Comparison of ENCODE assay signal across 1 cellular context in genomic region chr10:18473424-18474110, GRCh38.
TF ChIP-seq lines count a peak whose summit lies in the region.

No MANE protein-coding gene starts in this region.

TF ChIP-seq in HepG2, 621 proteins besides CTCF, POLR2A, EP300 and RAD21 (continued from another document):
- TF ChIP-seq, protein P1, sequence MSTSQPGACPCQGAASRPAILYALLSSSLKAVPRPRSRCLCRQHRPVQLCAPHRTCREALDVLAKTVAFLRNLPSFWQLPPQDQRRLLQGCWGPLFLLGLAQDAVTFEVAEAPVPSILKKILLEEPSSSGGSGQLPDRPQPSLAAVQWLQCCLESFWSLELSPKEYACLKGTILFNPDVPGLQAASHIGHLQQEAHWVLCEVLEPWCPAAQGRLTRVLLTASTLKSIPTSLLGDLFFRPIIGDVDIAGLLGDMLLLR (CRISPR knock-in tag; IDR thresholded peaks at IDR 0.05) = no peak
- TF ChIP-seq ZNF775 (CRISPR knock-in tag; IDR thresholded peaks at IDR 0.05; ENCODE audit: borderline replicate concordance) = no peak
- no peak for TF ChIP-seq SRY (CRISPR knock-in tag; IDR thresholded peaks at IDR 0.05)
- TF ChIP-seq NR1H2 (CRISPR knock-in tag; IDR thresholded peaks at IDR 0.05; ENCODE audit: borderline replicate concordance, low read depth) = no peak
- TF ChIP-seq TEAD2 (CRISPR knock-in tag; IDR thresholded peaks at IDR 0.05) = no peak
- TF ChIP-seq, protein P2, sequence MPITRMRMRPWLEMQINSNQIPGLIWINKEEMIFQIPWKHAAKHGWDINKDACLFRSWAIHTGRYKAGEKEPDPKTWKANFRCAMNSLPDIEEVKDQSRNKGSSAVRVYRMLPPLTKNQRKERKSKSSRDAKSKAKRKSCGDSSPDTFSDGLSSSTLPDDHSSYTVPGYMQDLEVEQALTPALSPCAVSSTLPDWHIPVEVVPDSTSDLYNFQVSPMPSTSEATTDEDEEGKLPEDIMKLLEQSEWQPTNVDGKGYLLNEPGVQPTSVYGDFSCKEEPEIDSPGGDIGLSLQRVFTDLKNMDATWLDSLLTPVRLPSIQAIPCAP (CRISPR knock-in tag; IDR thresholded peaks at IDR 0.05; ENCODE audit: low read depth) = no peak
- no peak for TF ChIP-seq GPN1 (CRISPR knock-in tag; IDR thresholded peaks at IDR 0.05; ENCODE audit: borderline replicate concordance)
- no peak for TF ChIP-seq ZNF564 (CRISPR knock-in tag; IDR thresholded peaks at IDR 0.05)
